In genomic region chr5:81853005-81853357, GRCh38 we compare ENCODE assay signal across 9 cellular contexts.
A peak's percentile ranks its signal among the peaks of the same experiment; 100 is the strongest.
DNase-seq lines count a peak whose midpoint lies in the region; ATAC-seq lines count a peak whose summit lies in the region.
"Had no signal": no experiment of that assay in that cellular context is flagged by ENCODE, and none has a peak within 500 bp of the region (broad histone marks: within the 10 kb centered on the region; RNA-seq: fewer than 3 reads in every experiment).

No MANE protein-coding gene starts in this region.

- H3K4me1 ChIP-seq in SJCRH30, result peaks cover 15% of the 10 kb centered on the region
- peaks cover 15% of the 10 kb centered on the region for H3K4me1 ChIP-seq in right cardiac atrium (ENCODE audit: control insufficient read depth, insufficient read depth, low read length)

- WGBS in right cardiac atrium, result 78% methylated on average over 6 of the region's 6 CpGs

- no peaks in the 10 kb centered on the region for H3K27me3 ChIP-seq in SJCRH30
- no peaks in the 10 kb centered on the region for H3K27me3 ChIP-seq in right cardiac atrium (ENCODE audit: control insufficient read depth, insufficient read depth)

- H3K9me3 ChIP-seq in SJCRH30 (replicated peaks), result no peaks in the 10 kb centered on the region
- H3K9me3 ChIP-seq in right cardiac atrium (ENCODE audit: control insufficient read depth, low read length), result no peaks in the 10 kb centered on the region

- no peaks in the 10 kb centered on the region for H3K36me3 Mint-ChIP-seq in stimulated activated naive B cell treated with anti-CD40 and anti-IgM and Interleukin-4, amounts not matched to agents 10 μg/mL and 1 μg/mL and 100 μg/mL, for 72 hours

- intact Hi-C loops in right cardiac atrium (cut with DNase I), result loop anchor here in 3 of 4 donors (5.0 to 10.0 kb wide), 5 partner anchors 66 to 428 kb away; partner anchors contain the start of gene ATG10 (in 2 of the 3)

- H3K9me3 Mint-ChIP-seq in stimulated activated naive B cell treated with anti-CD40 and anti-IgM and Interleukin-4, amounts not matched to agents 10 μg/mL and 1 μg/mL and 100 μg/mL, for 72 hours, result no peaks in the 10 kb centered on the region

- peaks cover 28 to 52% of the 10 kb centered on the region in 2 donors for H3K4me1 Mint-ChIP-seq in stimulated activated naive B cell treated with anti-CD40 and anti-IgM and Interleukin-4, amounts not matched to agents 10 μg/mL and 1 μg/mL and 100 μg/mL, for 72 hours

- DNase-seq in NCI-H1092 treated with DMSO at 0.1 percent for 48 hours (lab: John Stamatoyannopoulos, UW), result peak; percentile 81
- no peak for DNase-seq in NCI-H1092 (lab: John Stamatoyannopoulos, UW)
- no peak for DNase-seq in SJCRH30
- no peak for DNase-seq in right cardiac atrium
- DNase-seq in stimulated activated naive B cell treated with anti-CD40 and anti-IgM and Interleukin-4, amounts not matched to agents 10 μg/mL and 1 μg/mL and 100 μg/mL, for 72 hours, result no peak
- no peak for DNase-seq in Ammon's horn (ENCODE audit: low spot score)
- DNase-seq in AG08395 (ENCODE audit: low spot score), result no peak
- DNase-seq: amniotic stem cell had no signal

- ATAC-seq in right cardiac atrium (no peak), GM21360 (IDR thresholded peaks at IDR 0.05; ENCODE audit: unreplicated experiment) (no peak)
- no peak for ATAC-seq in stimulated activated naive B cell treated with anti-CD40 and anti-IgM and Interleukin-4, amounts not matched to agents 10 μg/mL and 1 μg/mL and 100 μg/mL, for 72 hours (replicated peaks)

- H3K4me3 Mint-ChIP-seq in stimulated activated naive B cell treated with anti-CD40 and anti-IgM and Interleukin-4, amounts not matched to agents 10 μg/mL and 1 μg/mL and 100 μg/mL, for 72 hours, result peak overlapping the region; percentile 88 to 95

- no peak overlapping the region for H3K27ac ChIP-seq in SJCRH30
- peak overlapping the region; percentile 88 for H3K27ac ChIP-seq in right cardiac atrium (ENCODE audit: low read length)

- H3K27ac Mint-ChIP-seq in stimulated activated naive B cell treated with anti-CD40 and anti-IgM and Interleukin-4, amounts not matched to agents 10 μg/mL and 1 μg/mL and 100 μg/mL, for 72 hours, result peak overlapping the region; percentile 81

- peaks cover 0 to 9% of the 10 kb centered on the region in 2 donors for H3K27me3 Mint-ChIP-seq in stimulated activated naive B cell treated with anti-CD40 and anti-IgM and Interleukin-4, amounts not matched to agents 10 μg/mL and 1 μg/mL and 100 μg/mL, for 72 hours

- peak overlapping the region; percentile 61 for H3K4me3 ChIP-seq in SJCRH30
- H3K4me3 ChIP-seq in right cardiac atrium (ENCODE audit: low read length), result peak overlapping the region; percentile 90

- H3K36me3 ChIP-seq in SJCRH30, result no peaks in the 10 kb centered on the region
